Comparison of ENCODE assay signal across 18 cellular contexts in genomic region chr22:39941661-39942060, GRCh38. TPM values are rescaled to one million over a fixed set of nuclear protein-coding genes. Genes with fewer than 3 reads are reported as not detected.
A peak's percentile ranks its signal among the peaks of the same experiment; 100 is the strongest.
DNase-seq lines count a peak whose midpoint lies in the region; ATAC-seq, FAIRE-seq and TF ChIP-seq lines count a peak whose summit lies in the region.
"Had no signal": no experiment of that assay in that cellular context is flagged by ENCODE, and none has a peak within 500 bp of the region (broad histone marks: within the 10 kb centered on the region; RNA-seq: fewer than 3 reads in every experiment).

No MANE protein-coding gene starts in this region.

- H3K27me3 Mint-ChIP-seq in activated naive CD4-positive, alpha-beta T cell treated with anti-CD3 and anti-CD28 coated beads, Interleukin-2, amount 50 U/mL, for 24 hours = no peaks in the 10 kb centered on the region
- H3K27me3 Mint-ChIP-seq in activated CD4-positive, alpha-beta memory T cell treated with anti-CD3 and anti-CD28 coated beads, Interleukin-2, amount 10 ng/mL, durations not matched to agents 7 days and 5 days = no peaks in the 10 kb centered on the region

- TF ChIP-seq CTCF in thyroid gland (IDR thresholded peaks at IDR 0.05) = peak in 1 of 6 experiments; percentile 7
- TF ChIP-seq CTCF in D721Med (IDR thresholded peaks at IDR 0.05; ENCODE audit: insufficient read depth, missing control alignments) = no peak
- TF ChIP-seq CTCF in upper lobe of right lung (IDR thresholded peaks at IDR 0.05) = no peak

- no peaks in the 10 kb centered on the region for H3K9me3 Mint-ChIP-seq in activated naive CD4-positive, alpha-beta T cell treated with anti-CD3 and anti-CD28 coated beads, Interleukin-2, amount 50 U/mL, for 24 hours
- no peaks in the 10 kb centered on the region for H3K9me3 Mint-ChIP-seq in activated naive CD4-positive, alpha-beta T cell treated with anti-CD3 and anti-CD28 coated beads, Interleukin-2, amount 50 U/mL, for 72 hours
- H3K9me3 Mint-ChIP-seq in activated CD4-positive, alpha-beta memory T cell treated with anti-CD3 and anti-CD28 coated beads, Interleukin-2, amount 10 ng/mL, durations not matched to agents 7 days and 5 days = no peaks in the 10 kb centered on the region

- H3K27ac ChIP-seq in thyroid gland (peak overlapping the region; percentile 51 to 66 (median 59)), upper lobe of right lung (no peak overlapping the region)
- H3K27ac ChIP-seq: psoas muscle, vagina had no signal

- DNase-seq in activated naive CD4-positive, alpha-beta T cell treated with anti-CD3 and anti-CD28 coated beads, Interleukin-2, amount 50 U/mL, for 72 hours (ENCODE audit: low spot score in 2 of 2) = no peak
- DNase-seq in NCI-H2081 (lab: John Stamatoyannopoulos, UW) (peak; percentile 62 to 88), thyroid gland (no peak), D721Med (ENCODE audit: insufficient read length, low spot score) (no peak), islet precursor cell (no peak), upper lobe of right lung (no peak)
- no peak for DNase-seq in activated CD4-positive, alpha-beta memory T cell treated with anti-CD3 and anti-CD28 coated beads, Interleukin-2, amount 10 ng/mL, durations not matched to agents 7 days and 5 days
- DNase-seq: activated gamma-delta T cell treated with Interleukin-2 at 50 U/mL for 16 hours, AML-193, glutamatergic neuron, left cardiac atrium, psoas muscle had no signal

- no peak for FAIRE-seq in D721Med (lab: Jason Lieb, UNC)
- FAIRE-seq: H1 had no signal

- CTCF ChIA-PET in activated CD4-positive, alpha-beta memory T cell treated with anti-CD3 and anti-CD28 coated beads, Interleukin-2, amount 10 ng/mL, durations not matched to agents 7 days and 5 days (lab: Charles Lee) = interaction anchor here (0.8 to 2.6 kb wide), 8 partner anchors 9 to 83 kb away, joined by 3 to 17 read pairs (median 4); no protein-coding TSS in a partner anchor

- POLR2A ChIA-PET in activated CD4-positive, alpha-beta memory T cell treated with anti-CD3 and anti-CD28 coated beads, Interleukin-2, amount 10 ng/mL, durations not matched to agents 7 days and 5 days (lab: Charles Lee) = interaction anchor here (1.0 to 2.9 kb wide), 6 partner anchors 8 to 102 kb away, joined by 3 to 14 read pairs (median 8); no protein-coding TSS in a partner anchor

- peaks cover 54 to 58% of the 10 kb centered on the region in 2 donors for H3K4me1 ChIP-seq in thyroid gland
- H3K4me1 ChIP-seq in upper lobe of right lung = peaks cover 2% of the 10 kb centered on the region
- H3K4me1 ChIP-seq: psoas muscle, vagina had no signal

- intact Hi-C loops in thyroid gland (cut with DNase I) (no loop called here), upper lobe of right lung (cut with DNase I) (no loop called here)

- H3K27me3 ChIP-seq in thyroid gland (no peaks in the 10 kb centered on the region), upper lobe of right lung (peaks cover 38% of the 10 kb centered on the region)
- H3K27me3 ChIP-seq: vagina had no signal

- no peak for ATAC-seq in activated naive CD4-positive, alpha-beta T cell treated with anti-CD3 and anti-CD28 coated beads, Interleukin-2, amount 50 U/mL, for 72 hours
- ATAC-seq in upper lobe of right lung = no peak
- ATAC-seq: activated CD4-positive, CD25-positive, alpha-beta regulatory T cell treated with anti-CD3 and anti-CD28 coated beads, Interleukin-2, amount 50 U/mL, for 24 hours; left cardiac atrium; psoas muscle had no signal

- no peak for TF ChIP-seq POLR2A in thyroid gland (IDR thresholded peaks at IDR 0.05)

- no peak overlapping the region for H3K4me3 Mint-ChIP-seq in activated naive CD4-positive, alpha-beta T cell treated with anti-CD3 and anti-CD28 coated beads, Interleukin-2, amount 50 U/mL, for 24 hours
- H3K4me3 Mint-ChIP-seq in activated CD4-positive, alpha-beta memory T cell treated with anti-CD3 and anti-CD28 coated beads, Interleukin-2, amount 10 ng/mL, durations not matched to agents 7 days and 5 days = no peak overlapping the region

- H3K9me3 ChIP-seq in thyroid gland = no peaks in the 10 kb centered on the region
- no peaks in the 10 kb centered on the region for H3K9me3 ChIP-seq in upper lobe of right lung
- H3K9me3 ChIP-seq: psoas muscle, vagina had no signal

- H3K27ac Mint-ChIP-seq in activated naive CD4-positive, alpha-beta T cell treated with anti-CD3 and anti-CD28 coated beads, Interleukin-2, amount 50 U/mL, for 24 hours = peak overlapping the region; percentile 57
- H3K27ac Mint-ChIP-seq in activated naive CD4-positive, alpha-beta T cell treated with anti-CD3 and anti-CD28 coated beads, Interleukin-2, amount 50 U/mL, for 72 hours = peak overlapping the region in 1 of 2 donors; percentile 82
- peak overlapping the region; percentile 12 for H3K27ac Mint-ChIP-seq in activated CD4-positive, alpha-beta memory T cell treated with anti-CD3 and anti-CD28 coated beads, Interleukin-2, amount 10 ng/mL, durations not matched to agents 7 days and 5 days

- no peaks in the 10 kb centered on the region for H3K36me3 ChIP-seq in thyroid gland
- H3K36me3 ChIP-seq in upper lobe of right lung = no peaks in the 10 kb centered on the region
- H3K36me3 ChIP-seq: vagina had no signal

- H3K4me3 ChIP-seq in thyroid gland (replicated peaks in 1 of 3) (no peak overlapping the region), upper lobe of right lung (no peak overlapping the region)
- H3K4me3 ChIP-seq: psoas muscle, vagina had no signal

- peaks cover 96% of the 10 kb centered on the region for H3K4me1 Mint-ChIP-seq in activated naive CD4-positive, alpha-beta T cell treated with anti-CD3 and anti-CD28 coated beads, Interleukin-2, amount 50 U/mL, for 24 hours
- peaks cover 86% of the 10 kb centered on the region for H3K4me1 Mint-ChIP-seq in activated CD4-positive, alpha-beta memory T cell treated with anti-CD3 and anti-CD28 coated beads, Interleukin-2, amount 10 ng/mL, durations not matched to agents 7 days and 5 days

- WGBS in thyroid gland, 2 donors = 33 to 37% methylated on average over 2 of the region's 2 CpGs

- H3K36me3 Mint-ChIP-seq in activated naive CD4-positive, alpha-beta T cell treated with anti-CD3 and anti-CD28 coated beads, Interleukin-2, amount 50 U/mL, for 24 hours = no peaks in the 10 kb centered on the region
- H3K36me3 Mint-ChIP-seq in activated naive CD4-positive, alpha-beta T cell treated with anti-CD3 and anti-CD28 coated beads, Interleukin-2, amount 50 U/mL, for 72 hours = peaks cover under 1 to 13% of the 10 kb centered on the region in 2 donors
- peaks cover 45% of the 10 kb centered on the region for H3K36me3 Mint-ChIP-seq in activated CD4-positive, alpha-beta memory T cell treated with anti-CD3 and anti-CD28 coated beads, Interleukin-2, amount 10 ng/mL, durations not matched to agents 7 days and 5 days (ENCODE audit: low read depth)

RNA-seq across cellular contexts. Expression of gene TMA7B, which starts 18.5 kb away (rescaled TPM):
- total RNA-seq in activated naive CD4-positive, alpha-beta T cell treated with anti-CD3 and anti-CD28 coated beads, Interleukin-2, amount 50 U/mL, for 72 hours = 1 to 10 TPM; 2.4 to 2.5 TPM
- 1 to 10 TPM; 3.7 to 4.3 TPM for total RNA-seq in activated CD4-positive, alpha-beta memory T cell treated with anti-CD3 and anti-CD28 coated beads, Interleukin-2, amount 10 ng/mL, durations not matched to agents 7 days and 5 days
- total RNA-seq in thyroid gland = under 1 TPM in 1 of 4 donors, not detected in 3; 0.59 TPM
- 0.69 TPM for total RNA-seq in upper lobe of right lung
- total RNA-seq: cardiac septum, H1, left cardiac atrium, M059J, psoas muscle had no signal

RNA-seq across cellular contexts. Expression of gene GRAP2, which starts 40.8 kb away (rescaled TPM):
- total RNA-seq in activated naive CD4-positive, alpha-beta T cell treated with anti-CD3 and anti-CD28 coated beads, Interleukin-2, amount 50 U/mL, for 72 hours = 10 to 100 TPM; 42.4 to 54.6 TPM
- 100 to 1,000 TPM; 108 to 111 TPM for total RNA-seq in activated CD4-positive, alpha-beta memory T cell treated with anti-CD3 and anti-CD28 coated beads, Interleukin-2, amount 10 ng/mL, durations not matched to agents 7 days and 5 days
- 1 to 10 TPM in 2 of 4 donors, under 1 TPM in 2; 0.27 to 7.2 (median 0.96) TPM for total RNA-seq in thyroid gland
- 10.1 TPM for total RNA-seq in upper lobe of right lung
- total RNA-seq: H1 had no signal

RNA-seq across cellular contexts. Expression of gene ENTHD1, which starts 48.1 kb away (rescaled TPM):
- 1 to 10 TPM in 1 of 2 donors, under 1 TPM in 1; 0.31 to 1.5 TPM for total RNA-seq in activated naive CD4-positive, alpha-beta T cell treated with anti-CD3 and anti-CD28 coated beads, Interleukin-2, amount 50 U/mL, for 72 hours
- under 1 TPM in 1 of 2 experiments, not detected in 1; 0.13 TPM for total RNA-seq in activated CD4-positive, alpha-beta memory T cell treated with anti-CD3 and anti-CD28 coated beads, Interleukin-2, amount 10 ng/mL, durations not matched to agents 7 days and 5 days
- total RNA-seq in thyroid gland (1 to 10 TPM in 1 of 4 donors, not detected in 3; 1.3 TPM), upper lobe of right lung (not detected)
- total RNA-seq: cardiac septum, H1, left cardiac atrium, M059J, psoas muscle, vagina had no signal

RNA-seq across cellular contexts. Expression of gene FAM83F, which starts 53.1 kb away (rescaled TPM):
- 1 to 10 TPM; 1.1 TPM for total RNA-seq in activated naive CD4-positive, alpha-beta T cell treated with anti-CD3 and anti-CD28 coated beads, Interleukin-2, amount 50 U/mL, for 72 hours
- not detected for total RNA-seq in activated CD4-positive, alpha-beta memory T cell treated with anti-CD3 and anti-CD28 coated beads, Interleukin-2, amount 10 ng/mL, durations not matched to agents 7 days and 5 days
- total RNA-seq in thyroid gland = 10 to 100 TPM; 19.2 to 35.6 (median 26.1) TPM
- total RNA-seq in upper lobe of right lung = 0.35 TPM
- total RNA-seq: M059J had no signal

Comparison
In these comparisons a context has a peak if more than half of its experiments do, and no peak if none do; other contexts are left out.
1. DNase-seq: peak in NCI-H2081 (2 of 2); none in activated naive CD4-positive, alpha-beta T cell treated with anti-CD3 and anti-CD28 coated beads, Interleukin-2, amount 50 U/mL, for 72 hours (0 of 2), activated CD4-positive, alpha-beta memory T cell treated with anti-CD3 and anti-CD28 coated beads, Interleukin-2, amount 10 ng/mL, durations not matched to agents 7 days and 5 days (single experiment), thyroid gland (0 of 2), D721Med (single experiment), islet precursor cell (single experiment) and upper lobe of right lung (single experiment).